Comparison of ENCODE assay signal across 28 cellular contexts in the genomic region with DNA sequence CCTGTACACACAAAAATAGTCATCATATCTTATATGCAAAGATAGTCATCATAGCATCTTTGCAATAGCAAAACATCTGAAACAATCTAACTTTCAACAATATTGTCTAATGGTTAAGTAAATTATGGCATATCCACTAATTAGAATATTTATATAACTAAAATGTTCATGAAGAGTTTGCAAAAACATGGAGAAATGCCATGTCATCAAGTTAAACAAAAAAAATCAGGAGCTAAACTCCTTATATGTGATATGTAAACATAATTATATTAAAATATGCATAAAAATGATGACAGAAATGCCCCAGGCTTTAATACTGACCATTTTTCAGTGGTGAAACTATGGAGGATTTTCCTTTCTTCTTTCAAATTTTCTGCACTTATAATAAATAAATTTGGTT.
"Had no signal": no experiment of that assay in that cellular context is flagged by ENCODE, and none has a peak within 500 bp of the region (broad histone marks: within the 10 kb centered on the region; RNA-seq: fewer than 3 reads in every experiment).

No MANE protein-coding gene starts in this region.

- H3K79me2 ChIP-seq: parathyroid adenoma had no signal

- ATAC-seq: natural killer cell; psoas muscle; right cardiac atrium; sciatic nerve; stimulated activated memory B cell treated with anti-CD40 and anti-IgM and Interleukin-4, amounts not matched to agents 10 μg/mL and 1 μg/mL and 100 μg/mL, for 72 hours; stimulated activated naive CD8-positive, alpha-beta T cell treated with anti-CD3 and anti-CD28 coated beads, Interleukin-15, amount 100 ng/mL, for 72 hours; stimulated activated naive CD8-positive, alpha-beta T cell treated with anti-CD3 and anti-CD28 coated beads, Interleukin-15, Interleukin-2, amounts not matched to agents 100 U/mL and 50 U/mL, for 24 hours; upper lobe of right lung had no signal

- H3K27ac ChIP-seq: neural progenitor cell, ovary, parathyroid adenoma, psoas muscle, skin epidermis, spleen, suprapubic skin, testis, tibial artery, transverse colon, upper lobe of right lung, uterus had no signal

- H2AFZ ChIP-seq: neural progenitor cell, parathyroid adenoma had no signal

- H3K4me3 ChIP-seq: neural progenitor cell, ovary, psoas muscle, skin epidermis, smooth muscle cell, spleen, suprapubic skin, testis, tibial artery, transverse colon, upper lobe of right lung, uterus had no signal

- H3K36me3 ChIP-seq: neural progenitor cell, ovary, spleen, suprapubic skin, tibial artery, transverse colon, upper lobe of right lung, uterus had no signal

- H3K4me2 ChIP-seq: neural progenitor cell, smooth muscle cell had no signal

- H3K4me1 ChIP-seq: neural progenitor cell, parathyroid adenoma, psoas muscle, spleen, suprapubic skin, testis, tibial artery, transverse colon, upper lobe of right lung, uterus had no signal

- H3K27me3 ChIP-seq: neural progenitor cell, ovary, spleen, testis, transverse colon, upper lobe of right lung, uterus had no signal

- DNase-seq: natural killer cell; occipital lobe; ovary; posterior cingulate gyrus; psoas muscle; right cardiac atrium; spleen; stimulated activated CD4-positive, alpha-beta T cell treated with anti-CD3 and anti-CD28 coated beads, Interleukin-12 subunit alpha, Interleukin-12 subunit beta, amount 100 ng/mL, for 4 hours; stimulated activated CD4-positive, alpha-beta T cell treated with anti-CD3 and anti-CD28 coated beads, Interleukin-1b, Interleukin-23, amount 100 ng/mL, for 48 hours; stimulated activated CD4-positive, alpha-beta T cell treated with anti-CD3 and anti-CD28 coated beads, Interleukin-4, amount 100 ng/mL, for 1 hour; stimulated activated CD4-positive, alpha-beta T cell treated with anti-CD3 and anti-CD28 coated beads, Interleukin-4, amount 100 ng/mL, for 4 hours; stimulated activated CD8-positive, alpha-beta memory T cell treated with anti-CD3 and anti-CD28 coated beads, Interleukin-4, amount 100 ng/mL, for 48 hours; stimulated activated naive CD4-positive, alpha-beta T cell; stimulated activated naive CD8-positive, alpha-beta T cell treated with anti-CD3 and anti-CD28 coated beads, Interleukin-15, amount 100 ng/mL, for 72 hours; stimulated activated naive CD8-positive, alpha-beta T cell treated with anti-CD3 and anti-CD28 coated beads, Interleukin-15, Interleukin-2, amounts not matched to agents 100 U/mL and 50 U/mL, for 24 hours; substantia nigra; testis; tibial artery; transverse colon; upper lobe of right lung; uterus had no signal

- H3K9ac ChIP-seq: neural progenitor cell, parathyroid adenoma had no signal

- H3K9me3 ChIP-seq: ovary, psoas muscle, suprapubic skin, testis, tibial artery, transverse colon, upper lobe of right lung, uterus had no signal
